ENCODE assay signal across 15 cellular contexts in genomic region chr11:18697581-18697980, GRCh38. TPM values are rescaled to one million over a fixed set of nuclear protein-coding genes. Genes with fewer than 3 reads are reported as not detected.
DNase-seq lines count a peak whose midpoint lies in the region; ATAC-seq and TF ChIP-seq lines count a peak whose summit lies in the region.
"Had no signal": no experiment of that assay in that cellular context is flagged by ENCODE, and none has a peak within 500 bp of the region (broad histone marks: within the 10 kb centered on the region; RNA-seq: fewer than 3 reads in every experiment).

No MANE protein-coding gene starts in this region.

- no peaks in the 10 kb centered on the region for H3K27me3 ChIP-seq in thoracic aorta (replicated peaks; ENCODE audit: insufficient read depth)
- H3K27me3 ChIP-seq: right lobe of liver had no signal

- H3K4me1 ChIP-seq in thoracic aorta (ENCODE audit: control insufficient read depth in 1 of 2, low read depth in 2 of 2), result peaks cover 8 to 11% of the 10 kb centered on the region in 2 donors

- TF ChIP-seq CTCF in VCaP (conservative IDR thresholded peaks at IDR 0.05), result no peak
- TF ChIP-seq CTCF in foreskin fibroblast (IDR thresholded peaks at IDR 0.05; ENCODE audit: low read depth, low read length), result no peak
- no peak for TF ChIP-seq CTCF in thoracic aorta (IDR thresholded peaks at IDR 0.05)

- no peaks in the 10 kb centered on the region for H3K9me3 ChIP-seq in thoracic aorta
- H3K9me3 ChIP-seq: right lobe of liver had no signal

- ATAC-seq in thoracic aorta (ENCODE audit: insufficient number of reproducible peaks, low FRiP score, low read depth) (peak; percentile 11), GM18870 (IDR thresholded peaks at IDR 0.05; ENCODE audit: unreplicated experiment) (no peak)

- H3K4me3 ChIP-seq in foreskin fibroblast (ENCODE audit: low read depth in 1 of 2, low read length in 2 of 2) (no peak overlapping the region), thoracic aorta (no peak overlapping the region)

- DNase-seq in NOMO-1 treated with DMSO at 0.1 percent for 48 hours (lab: John Stamatoyannopoulos, UW; ENCODE audit: unreplicated experiment) (peak; percentile 12), NOMO-1 treated with dmso at 0.1 percent for 144 hours (lab: John Stamatoyannopoulos, UW; ENCODE audit: unreplicated experiment) (no peak), foreskin fibroblast (peak; percentile 10 to 16), thoracic aorta (ENCODE audit: low spot score) (no peak), kidney glomerular epithelial cell (lab: John Stamatoyannopoulos, UW) (no peak), iPS-NIHi11 (ENCODE audit: low spot score) (no peak)
- DNase-seq: activated CD4-positive, alpha-beta T cell treated with anti-CD3 and anti-CD28 coated beads, Interleukin-2, amount 10 ng/mL, durations not matched to agents 7 days and 5 days; NCI-H1092; NCI-H345; right lobe of liver; T-helper 17 cell had no signal

- no peaks in the 10 kb centered on the region for H3K36me3 ChIP-seq in thoracic aorta

- H3K27ac ChIP-seq in VCaP (peak overlapping the region; percentile 79), thoracic aorta (peak overlapping the region in 1 of 2 donors; percentile 74)
- H3K27ac ChIP-seq: foreskin keratinocyte had no signal

RNA-seq across cellular contexts. Expression of gene TMEM86A, which starts 1.0 kb away (rescaled TPM):
- 1 to 10 TPM; 5.3 to 8.3 TPM for total RNA-seq in thoracic aorta

RNA-seq across cellular contexts. Expression of gene IGSF22, which starts 28.4 kb away (rescaled TPM):
- under 1 TPM in 1 of 2 donors, not detected in 1; 0.21 TPM for total RNA-seq in thoracic aorta
- total RNA-seq: RPMI7951 had no signal

Comparison
In these comparisons a context has a peak if more than half of its experiments do, and no peak if none do; other contexts are left out.
1. DNase-seq: peak in NOMO-1 treated with DMSO at 0.1 percent for 48 hours (single experiment) and foreskin fibroblast (2 of 2); none in NOMO-1 treated with dmso at 0.1 percent for 144 hours (single experiment), thoracic aorta (single experiment), kidney glomerular epithelial cell (single experiment) and iPS-NIHi11 (single experiment).